Comparison of ENCODE assay signal across 1 cellular context in genomic region chr17:2403044-2403443, GRCh38.
TF ChIP-seq lines count a peak whose summit lies in the region.

No MANE protein-coding gene starts in this region.

TF ChIP-seq in GM12891, 5 proteins besides CTCF, POLR2A, EP300 and RAD21:
- no peak for TF ChIP-seq TAF1 (IDR thresholded peaks at IDR 0.05; ENCODE audit: low read depth, low read length)
- no peak for TF ChIP-seq PAX5 (IDR thresholded peaks at IDR 0.05; ENCODE audit: insufficient read depth, low read length, severe bottlenecking)
